In the genomic region with DNA sequence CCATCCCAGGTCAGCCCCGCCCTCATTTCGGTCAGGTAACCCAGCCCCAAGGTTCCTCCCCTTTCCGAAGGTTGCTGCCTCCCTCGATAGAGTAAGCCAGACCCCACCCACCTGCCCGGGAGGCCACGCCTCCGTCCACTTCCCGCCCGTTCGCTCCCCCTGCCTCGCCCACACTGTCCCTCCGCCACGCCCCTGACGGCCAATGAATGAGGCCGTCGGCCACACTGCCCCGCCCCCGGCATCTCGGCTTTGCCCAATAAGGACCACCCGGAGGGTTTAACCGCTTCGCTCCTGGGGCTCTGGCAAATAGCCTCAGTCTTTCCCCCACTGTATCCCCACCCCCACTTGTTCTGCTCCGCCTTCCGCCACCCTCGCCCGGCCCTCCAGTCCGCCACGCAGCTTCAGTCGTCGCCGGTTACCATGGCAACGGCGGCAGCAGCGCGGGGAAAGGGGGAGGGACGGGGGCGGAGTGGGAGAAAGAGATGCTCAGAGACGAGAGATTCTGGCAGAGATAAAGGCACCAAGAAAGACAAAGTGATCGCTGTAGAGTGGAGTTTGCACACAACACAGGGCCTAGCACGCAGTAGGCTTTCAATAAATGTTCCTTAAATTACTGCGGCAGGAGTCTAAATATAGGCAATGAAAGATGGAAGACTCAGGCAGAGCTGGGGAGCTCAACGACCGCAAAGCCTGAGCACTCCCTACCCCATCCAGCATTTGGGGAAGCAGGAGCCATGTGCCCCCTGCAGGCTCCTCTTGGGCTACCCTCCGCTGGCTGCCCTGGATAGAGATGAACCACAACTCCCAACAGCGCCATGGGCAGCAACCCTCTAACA, we compare ENCODE assay signal across 8 cellular contexts. TPM values are rescaled to one million over a fixed set of nuclear protein-coding genes. Genes with fewer than 3 reads are reported as not detected.
DNase-seq lines count a peak whose midpoint lies in the region; ATAC-seq and TF ChIP-seq lines count a peak whose summit lies in the region.

No MANE protein-coding gene starts in this region.

- TF ChIP-seq POLR2A in NB4 (IDR thresholded peaks at IDR 0.05; ENCODE audit: extremely low read depth, insufficient read length) (no peak), gastroesophageal sphincter (IDR thresholded peaks at IDR 0.05) (no peak)

- H3K27ac ChIP-seq in gastroesophageal sphincter = peak overlapping the region; percentile 21 to 98 (median 92)

- in situ Hi-C loops in SK-MEL-5 (cut with HindIII; ENCODE audit: low pct_unique_long_range_greater_than_20kb, low sequenced_read_pairs) = no loop called here

- peak; percentile 69 for ATAC-seq in HG02571 (IDR thresholded peaks at IDR 0.05; ENCODE audit: unreplicated experiment)
- ATAC-seq in gastroesophageal sphincter = peak; percentile 90

- H3K4me3 Mint-ChIP-seq in activated naive CD4-positive, alpha-beta T cell treated with anti-CD3 and anti-CD28 coated beads for 36 hours = peak overlapping the region; percentile 88

- H3K9me3 ChIP-seq in gastroesophageal sphincter = no peaks in the 10 kb centered on the region

- DNase-seq in GM04503 (ENCODE audit: low read depth) (peak; percentile 80), NB4 (ENCODE audit: low read depth) (peak; percentile 96), SK-MEL-5 (ENCODE audit: low read depth, low spot score) (peak; percentile 98), nucleus accumbens (lab: John Stamatoyannopoulos, UW) (peak; percentile 56 to 98 (median 93)), superior temporal gyrus (ENCODE audit: extremely low spot score) (peak; percentile 95)
- peak; percentile 100 for DNase-seq in activated naive CD4-positive, alpha-beta T cell treated with anti-CD3 and anti-CD28 coated beads for 36 hours

- no peaks in the 10 kb centered on the region for H3K27me3 Mint-ChIP-seq in activated naive CD4-positive, alpha-beta T cell treated with anti-CD3 and anti-CD28 coated beads for 36 hours (ENCODE audit: low read depth)

- peaks cover 4 to 74% (median 36%) of the 10 kb centered on the region in 3 donors for H3K4me1 ChIP-seq in gastroesophageal sphincter

- H3K27me3 ChIP-seq in gastroesophageal sphincter = no peaks in the 10 kb centered on the region

- no peak for TF ChIP-seq EP300 in gastroesophageal sphincter (IDR thresholded peaks at IDR 0.05)

- peak overlapping the region; percentile 50 for H3K4me3 ChIP-seq in NB4 (ENCODE audit: low read depth, low read length)
- peak overlapping the region; percentile 39 to 62 for H3K4me3 ChIP-seq in gastroesophageal sphincter

- peak overlapping the region; percentile 92 for H3K27ac Mint-ChIP-seq in activated naive CD4-positive, alpha-beta T cell treated with anti-CD3 and anti-CD28 coated beads for 36 hours

- H3K36me3 Mint-ChIP-seq in activated naive CD4-positive, alpha-beta T cell treated with anti-CD3 and anti-CD28 coated beads for 36 hours (ENCODE audit: low read depth) = no peaks in the 10 kb centered on the region

- H3K4me1 Mint-ChIP-seq in activated naive CD4-positive, alpha-beta T cell treated with anti-CD3 and anti-CD28 coated beads for 36 hours (ENCODE audit: low read depth) = peaks cover 52% of the 10 kb centered on the region

- H3K9me3 Mint-ChIP-seq in activated naive CD4-positive, alpha-beta T cell treated with anti-CD3 and anti-CD28 coated beads for 36 hours = no peaks in the 10 kb centered on the region

- no peaks in the 10 kb centered on the region for H3K36me3 ChIP-seq in gastroesophageal sphincter

- 1 to 2% methylated on average over 11 to 21 of the region's 45 CpGs for WGBS in gastroesophageal sphincter (ENCODE audit: low coverage in 1 of 2), 2 donors

- peak; percentile 49 for TF ChIP-seq CTCF in NB4 (IDR thresholded peaks at IDR 0.05; ENCODE audit: low read depth, low read length)
- TF ChIP-seq CTCF in gastroesophageal sphincter (IDR thresholded peaks at IDR 0.05) = peak in 3 of 4 experiments; percentile 49 to 53 (median 49)

- CTCF ChIA-PET in activated naive CD4-positive, alpha-beta T cell treated with anti-CD3 and anti-CD28 coated beads for 36 hours (lab: Charles Lee) = interaction anchor here (0.6 to 1.2 kb wide), 4 partner anchors 41 to 286 kb away, joined by 3 to 5 read pairs (median 4); no protein-coding TSS in a partner anchor

- intact Hi-C loops in activated naive CD4-positive, alpha-beta T cell treated with anti-CD3 and anti-CD28 coated beads for 36 hours (cut with micrococcal nuclease) = loop anchor here (1.0 to 5.0 kb wide), 8 partner anchors 9 to 188 kb away; a partner anchor contains a TSS

RNA-seq across cellular contexts. Expression of a gene that starts 5.1 kb away (rescaled TPM):
- 3.7 and 3.9 TPM in 2 replicates for total RNA-seq in SK-MEL-5 (2014; rRNA removed; shearing (Covaris generic))
- 5.0 and 9.0 TPM in 2 replicates for polyA plus RNA-seq in SK-MEL-5 (2015; cell fraction: cytosol; rRNA removed)
- 20.1 and 25.9 TPM in 2 replicates for polyA plus RNA-seq in SK-MEL-5 (2015; cell fraction: nucleus; rRNA removed)
- 10 to 100 TPM; 13.6 to 13.8 TPM for total RNA-seq in activated naive CD4-positive, alpha-beta T cell treated with anti-CD3 and anti-CD28 coated beads for 36 hours
- 10 to 100 TPM; 14.1 to 21.7 (median 16.5) TPM for total RNA-seq in gastroesophageal sphincter

RNA-seq across cellular contexts. Expression of a gene that starts 5.2 kb away (rescaled TPM):
- total RNA-seq in SK-MEL-5 (2014; rRNA removed; shearing (Covaris generic)) = 123 and 148 TPM in 2 replicates
- polyA plus RNA-seq in SK-MEL-5 (2015; cell fraction: cytosol; rRNA removed) = 149 and 184 TPM in 2 replicates
- 1,839 and 2,323 TPM in 2 replicates for polyA plus RNA-seq in SK-MEL-5 (2015; cell fraction: nucleus; rRNA removed)
- 100 to 1,000 TPM; 263 to 267 TPM for total RNA-seq in activated naive CD4-positive, alpha-beta T cell treated with anti-CD3 and anti-CD28 coated beads for 36 hours
- 100 to 1,000 TPM; 331 to 508 (median 475) TPM for total RNA-seq in gastroesophageal sphincter

RNA-seq across cellular contexts. Expression of a gene that starts 19.8 kb away (rescaled TPM):
- 86.9 and 91.5 TPM in 2 replicates for total RNA-seq in SK-MEL-5 (2014; rRNA removed; shearing (Covaris generic))
- polyA plus RNA-seq in SK-MEL-5 (2015; cell fraction: cytosol; rRNA removed) = 57.4 and 71.1 TPM in 2 replicates
- polyA plus RNA-seq in SK-MEL-5 (2015; cell fraction: nucleus; rRNA removed) = 141 and 181 TPM in 2 replicates
- 10 to 100 TPM; 26.7 to 29.4 TPM for total RNA-seq in activated naive CD4-positive, alpha-beta T cell treated with anti-CD3 and anti-CD28 coated beads for 36 hours
- 10 to 100 TPM; 33.0 to 53.9 (median 45.0) TPM for total RNA-seq in gastroesophageal sphincter

RNA-seq across cellular contexts. Expression of a gene that starts 24.7 kb away (rescaled TPM):
- total RNA-seq in SK-MEL-5 (2014; rRNA removed; shearing (Covaris generic)) = 69.0 and 81.3 TPM in 2 replicates
- polyA plus RNA-seq in SK-MEL-5 (2015; cell fraction: cytosol; rRNA removed) = 73.5 and 76.9 TPM in 2 replicates
- 31.9 and 70.5 TPM in 2 replicates for polyA plus RNA-seq in SK-MEL-5 (2015; cell fraction: nucleus; rRNA removed)
- total RNA-seq in activated naive CD4-positive, alpha-beta T cell treated with anti-CD3 and anti-CD28 coated beads for 36 hours = 10 to 100 TPM in 1 of 2 experiments, 1 to 10 TPM in 1; 8.4 to 10.0 TPM
- total RNA-seq in gastroesophageal sphincter = 10 to 100 TPM; 29.4 to 38.2 (median 31.0) TPM

RNA-seq across cellular contexts. Expression of a gene that starts 27.7 kb away (rescaled TPM):
- total RNA-seq in SK-MEL-5 (2014; rRNA removed; shearing (Covaris generic)) = 237 and 305 TPM in 2 replicates
- 760 and 1,106 TPM in 2 replicates for polyA plus RNA-seq in SK-MEL-5 (2015; cell fraction: cytosol; rRNA removed)
- polyA plus RNA-seq in SK-MEL-5 (2015; cell fraction: nucleus; rRNA removed) = 108 and 115 TPM in 2 replicates
- 100 to 1,000 TPM; 137 to 152 TPM for total RNA-seq in activated naive CD4-positive, alpha-beta T cell treated with anti-CD3 and anti-CD28 coated beads for 36 hours
- 100 to 1,000 TPM; 289 to 437 (median 386) TPM for total RNA-seq in gastroesophageal sphincter

Comparison
In these comparisons a context has a peak if more than half of its experiments do, and no peak if none do; other contexts are left out.
1. Peak in every context shown above with its lines: DNase-seq, ATAC-seq, H3K4me3 ChIP-seq and H3K27ac ChIP-seq.